ENCODE assay signal across 1 cellular context in genomic region chr19:45523642-45524256, GRCh38.
TF ChIP-seq lines count a peak whose summit lies in the region.

No MANE protein-coding gene starts in this region.

TF ChIP-seq in HepG2, 621 proteins besides CTCF, POLR2A, EP300 and RAD21 (continued from another document and continues in another):
- no peak for TF ChIP-seq TIGD3 (CRISPR knock-in tag; IDR thresholded peaks at IDR 0.05; ENCODE audit: borderline replicate concordance)
- TF ChIP-seq FOXP4 (CRISPR knock-in tag; IDR thresholded peaks at IDR 0.05) = no peak
- peak; percentile 30; the same call in 1 of the 2 replicates for TF ChIP-seq GABPB1 (CRISPR knock-in tag; IDR thresholded peaks at IDR 0.05)
- TF ChIP-seq ZNF770 (CRISPR knock-in tag; IDR thresholded peaks at IDR 0.05) = no peak
- TF ChIP-seq, protein P1, sequence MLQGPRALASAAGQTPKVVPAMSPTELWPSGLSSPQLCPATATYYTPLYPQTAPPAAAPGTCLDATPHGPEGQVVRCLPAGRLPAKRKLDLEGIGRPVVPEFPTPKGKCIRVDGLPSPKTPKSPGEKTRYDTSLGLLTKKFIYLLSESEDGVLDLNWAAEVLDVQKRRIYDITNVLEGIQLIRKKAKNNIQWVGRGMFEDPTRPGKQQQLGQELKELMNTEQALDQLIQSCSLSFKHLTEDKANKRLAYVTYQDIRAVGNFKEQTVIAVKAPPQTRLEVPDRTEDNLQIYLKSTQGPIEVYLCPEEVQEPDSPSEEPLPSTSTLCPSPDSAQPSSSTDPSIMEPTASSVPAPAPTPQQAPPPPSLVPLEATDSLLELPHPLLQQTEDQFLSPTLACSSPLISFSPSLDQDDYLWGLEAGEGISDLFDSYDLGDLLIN (CRISPR knock-in tag; IDR thresholded peaks at IDR 0.05; ENCODE audit: borderline replicate concordance) = no peak
- peak; percentile 21; the same call in 1 of the 2 replicates for TF ChIP-seq ZFY (CRISPR knock-in tag; IDR thresholded peaks at IDR 0.05)
- TF ChIP-seq KLF16 (CRISPR knock-in tag; IDR thresholded peaks at IDR 0.05) = no peak
- no peak for TF ChIP-seq MEIS1 (CRISPR knock-in tag; IDR thresholded peaks at IDR 0.05; ENCODE audit: borderline replicate concordance)
- no peak for TF ChIP-seq ZMYM2 (CRISPR knock-in tag; IDR thresholded peaks at IDR 0.05)
- no peak for TF ChIP-seq ZNF784 (CRISPR knock-in tag; IDR thresholded peaks at IDR 0.05; ENCODE audit: borderline replicate concordance)
- no peak for TF ChIP-seq SNRNP70 (IDR thresholded peaks at IDR 0.05; ENCODE audit: low read depth, low read length)
- no peak for TF ChIP-seq ZFP36L2 (CRISPR knock-in tag; IDR thresholded peaks at IDR 0.05)
- TF ChIP-seq ZNF790 (CRISPR knock-in tag; IDR thresholded peaks at IDR 0.05; ENCODE audit: borderline replicate concordance) = no peak
- TF ChIP-seq ZNF275 (CRISPR knock-in tag; IDR thresholded peaks at IDR 0.05; ENCODE audit: borderline replicate concordance) = no peak
- TF ChIP-seq SSRP1 (CRISPR knock-in tag; IDR thresholded peaks at IDR 0.05) = peak; percentile 20; the same call in 1 of the 2 replicates
- peak; percentile 29; the same call in 1 of the 2 replicates for TF ChIP-seq ZBTB25 (CRISPR knock-in tag; IDR thresholded peaks at IDR 0.05)
- TF ChIP-seq, protein P2, sequence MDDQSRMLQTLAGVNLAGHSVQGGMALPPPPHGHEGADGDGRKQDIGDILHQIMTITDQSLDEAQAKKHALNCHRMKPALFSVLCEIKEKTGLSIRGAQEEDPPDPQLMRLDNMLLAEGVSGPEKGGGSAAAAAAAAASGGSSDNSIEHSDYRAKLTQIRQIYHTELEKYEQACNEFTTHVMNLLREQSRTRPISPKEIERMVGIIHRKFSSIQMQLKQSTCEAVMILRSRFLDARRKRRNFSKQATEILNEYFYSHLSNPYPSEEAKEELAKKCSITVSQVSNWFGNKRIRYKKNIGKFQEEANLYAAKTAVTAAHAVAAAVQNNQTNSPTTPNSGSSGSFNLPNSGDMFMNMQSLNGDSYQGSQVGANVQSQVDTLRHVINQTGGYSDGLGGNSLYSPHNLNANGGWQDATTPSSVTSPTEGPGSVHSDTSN (CRISPR knock-in tag; IDR thresholded peaks at IDR 0.05; ENCODE audit: borderline replicate concordance) = no peak
- TF ChIP-seq ATF3 (CRISPR knock-in tag; IDR thresholded peaks at IDR 0.05) = no peak
- TF ChIP-seq ATF7 (IDR thresholded peaks at IDR 0.05) = no peak
- TF ChIP-seq ATF7 (CRISPR knock-in tag; IDR thresholded peaks at IDR 0.05) = no peak
- TF ChIP-seq ZNF607 (CRISPR knock-in tag; IDR thresholded peaks at IDR 0.05; ENCODE audit: borderline replicate concordance) = no peak
- no peak for TF ChIP-seq ZNF256 (CRISPR knock-in tag; conservative IDR thresholded peaks at IDR 0.05)
- TF ChIP-seq POLR2AphosphoS2 (IDR thresholded peaks at IDR 0.05; ENCODE audit: low read depth, low read length) = no peak
- TF ChIP-seq ZNF354B (CRISPR knock-in tag; IDR thresholded peaks at IDR 0.05) = no peak
- no peak for TF ChIP-seq SIX1 (CRISPR knock-in tag; IDR thresholded peaks at IDR 0.05; ENCODE audit: borderline replicate concordance)
- no peak for TF ChIP-seq ATAD3A (CRISPR knock-in tag; IDR thresholded peaks at IDR 0.05)
- no peak for TF ChIP-seq MIER3 (CRISPR knock-in tag; IDR thresholded peaks at IDR 0.05; ENCODE audit: borderline replicate concordance)
- no peak for TF ChIP-seq SIN3A (IDR thresholded peaks at IDR 0.05; ENCODE audit: borderline replicate concordance, low read depth, low read length)
- TF ChIP-seq SRY (CRISPR knock-in tag; IDR thresholded peaks at IDR 0.05) = no peak
- TF ChIP-seq ETV5 (CRISPR knock-in tag; IDR thresholded peaks at IDR 0.05; ENCODE audit: borderline replicate concordance) = 0 out of 2 replicates have a peak, but pooled peaks have one; percentile 8
- TF ChIP-seq, protein P3, sequence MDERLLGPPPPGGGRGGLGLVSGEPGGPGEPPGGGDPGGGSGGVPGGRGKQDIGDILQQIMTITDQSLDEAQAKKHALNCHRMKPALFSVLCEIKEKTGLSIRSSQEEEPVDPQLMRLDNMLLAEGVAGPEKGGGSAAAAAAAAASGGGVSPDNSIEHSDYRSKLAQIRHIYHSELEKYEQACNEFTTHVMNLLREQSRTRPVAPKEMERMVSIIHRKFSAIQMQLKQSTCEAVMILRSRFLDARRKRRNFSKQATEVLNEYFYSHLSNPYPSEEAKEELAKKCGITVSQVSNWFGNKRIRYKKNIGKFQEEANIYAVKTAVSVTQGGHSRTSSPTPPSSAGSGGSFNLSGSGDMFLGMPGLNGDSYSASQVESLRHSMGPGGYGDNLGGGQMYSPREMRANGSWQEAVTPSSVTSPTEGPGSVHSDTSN (CRISPR knock-in tag; IDR thresholded peaks at IDR 0.05) = no peak
- 0 out of 2 replicates have a peak, but pooled peaks have one; percentile 10 for TF ChIP-seq RXRB (CRISPR knock-in tag; IDR thresholded peaks at IDR 0.05; ENCODE audit: borderline replicate concordance)
- TF ChIP-seq ZNF331 (CRISPR knock-in tag; IDR thresholded peaks at IDR 0.05) = 0 out of 2 replicates have a peak, but pooled peaks have one; percentile 19
- TF ChIP-seq, protein P4, sequence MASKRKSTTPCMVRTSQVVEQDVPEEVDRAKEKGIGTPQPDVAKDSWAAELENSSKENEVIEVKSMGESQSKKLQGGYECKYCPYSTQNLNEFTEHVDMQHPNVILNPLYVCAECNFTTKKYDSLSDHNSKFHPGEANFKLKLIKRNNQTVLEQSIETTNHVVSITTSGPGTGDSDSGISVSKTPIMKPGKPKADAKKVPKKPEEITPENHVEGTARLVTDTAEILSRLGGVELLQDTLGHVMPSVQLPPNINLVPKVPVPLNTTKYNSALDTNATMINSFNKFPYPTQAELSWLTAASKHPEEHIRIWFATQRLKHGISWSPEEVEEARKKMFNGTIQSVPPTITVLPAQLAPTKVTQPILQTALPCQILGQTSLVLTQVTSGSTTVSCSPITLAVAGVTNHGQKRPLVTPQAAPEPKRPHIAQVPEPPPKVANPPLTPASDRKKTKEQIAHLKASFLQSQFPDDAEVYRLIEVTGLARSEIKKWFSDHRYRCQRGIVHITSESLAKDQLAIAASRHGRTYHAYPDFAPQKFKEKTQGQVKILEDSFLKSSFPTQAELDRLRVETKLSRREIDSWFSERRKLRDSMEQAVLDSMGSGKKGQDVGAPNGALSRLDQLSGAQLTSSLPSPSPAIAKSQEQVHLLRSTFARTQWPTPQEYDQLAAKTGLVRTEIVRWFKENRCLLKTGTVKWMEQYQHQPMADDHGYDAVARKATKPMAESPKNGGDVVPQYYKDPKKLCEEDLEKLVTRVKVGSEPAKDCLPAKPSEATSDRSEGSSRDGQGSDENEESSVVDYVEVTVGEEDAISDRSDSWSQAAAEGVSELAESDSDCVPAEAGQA (IDR thresholded peaks at IDR 0.05; ENCODE audit: low read depth) = no peak
- TF ChIP-seq, protein P4 (CRISPR knock-in tag; IDR thresholded peaks at IDR 0.05; ENCODE audit: borderline replicate concordance) = no peak
- no peak for TF ChIP-seq ZNF703 (CRISPR knock-in tag; IDR thresholded peaks at IDR 0.05; ENCODE audit: borderline replicate concordance)
- no peak for TF ChIP-seq ZNF496 (CRISPR knock-in tag; IDR thresholded peaks at IDR 0.05; ENCODE audit: insufficient replicate concordance)
- no peak for TF ChIP-seq ZNF570 (CRISPR knock-in tag; IDR thresholded peaks at IDR 0.05; ENCODE audit: borderline replicate concordance)
- TF ChIP-seq MAFF (IDR thresholded peaks at IDR 0.05; ENCODE audit: low read depth, low read length) = no peak
- peak; percentile 97 for TF ChIP-seq THAP11 (CRISPR knock-in tag; IDR thresholded peaks at IDR 0.05)
- 0 out of 2 replicates have a peak, but pooled peaks have one; percentile 11 for TF ChIP-seq GATAD2A (CRISPR knock-in tag; IDR thresholded peaks at IDR 0.05)
- no peak for TF ChIP-seq RELA (CRISPR knock-in tag; IDR thresholded peaks at IDR 0.05)
- TF ChIP-seq, protein P5, sequence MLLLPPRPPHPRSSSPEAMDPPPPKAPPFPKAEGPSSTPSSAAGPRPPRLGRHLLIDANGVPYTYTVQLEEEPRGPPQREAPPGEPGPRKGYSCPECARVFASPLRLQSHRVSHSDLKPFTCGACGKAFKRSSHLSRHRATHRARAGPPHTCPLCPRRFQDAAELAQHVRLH (CRISPR knock-in tag; IDR thresholded peaks at IDR 0.05; ENCODE audit: borderline replicate concordance, low read depth) = peak; percentile 65; the same call in 1 of the 2 replicates
- TF ChIP-seq ZC3H13 (CRISPR knock-in tag; IDR thresholded peaks at IDR 0.05) = no peak
- no peak for TF ChIP-seq ZNF264 (CRISPR knock-in tag; IDR thresholded peaks at IDR 0.05)
- TF ChIP-seq FOXJ3 (CRISPR knock-in tag; IDR thresholded peaks at IDR 0.05; ENCODE audit: borderline replicate concordance) = no peak
- no peak for TF ChIP-seq ZNF674 (CRISPR knock-in tag; IDR thresholded peaks at IDR 0.05; ENCODE audit: low read depth)
